1 cellular context compared by ENCODE assay signal in genomic region chr2:38026846-38027245, GRCh38.
TF ChIP-seq lines count a peak whose summit lies in the region.

No MANE protein-coding gene starts in this region.

TF ChIP-seq in IMR-90, 13 proteins besides CTCF, POLR2A, EP300 and RAD21 (continued from another document):
- no peak for TF ChIP-seq USF2 (IDR thresholded peaks at IDR 0.05; ENCODE audit: low read depth, low read length)
- no peak for TF ChIP-seq CEBPB (IDR thresholded peaks at IDR 0.05; ENCODE audit: low read depth, low read length)
- TF ChIP-seq RCOR1 (IDR thresholded peaks at IDR 0.05; ENCODE audit: insufficient replicate concordance, low read length), result no peak
- no peak for TF ChIP-seq SMC3 (IDR thresholded peaks at IDR 0.05; ENCODE audit: low read depth, low read length)
- no peak for TF ChIP-seq MXI1 (IDR thresholded peaks at IDR 0.05; ENCODE audit: borderline replicate concordance, low read depth, low read length)
- no peak for TF ChIP-seq FOS (IDR thresholded peaks at IDR 0.05; ENCODE audit: low read depth, low read length)
- TF ChIP-seq MAFK (IDR thresholded peaks at IDR 0.05; ENCODE audit: low read depth, low read length), result no peak
- TF ChIP-seq RFX5 (IDR thresholded peaks at IDR 0.05; ENCODE audit: low read depth, low read length), result no peak
- TF ChIP-seq ELK1 (IDR thresholded peaks at IDR 0.05; ENCODE audit: borderline replicate concordance, low read depth, low read length), result no peak
- TF ChIP-seq CHD1 (IDR thresholded peaks at IDR 0.05; ENCODE audit: low read depth, low read length), result no peak
- no peak for TF ChIP-seq NFE2L2 (IDR thresholded peaks at IDR 0.05; ENCODE audit: low read depth, low read length)
- no peak for TF ChIP-seq MAZ (IDR thresholded peaks at IDR 0.05; ENCODE audit: borderline replicate concordance, low read depth, low read length)
TF ChIP-seq in IMR-90: peak in this region for 0.
